22 cellular contexts compared by ENCODE assay signal in the genomic region with DNA sequence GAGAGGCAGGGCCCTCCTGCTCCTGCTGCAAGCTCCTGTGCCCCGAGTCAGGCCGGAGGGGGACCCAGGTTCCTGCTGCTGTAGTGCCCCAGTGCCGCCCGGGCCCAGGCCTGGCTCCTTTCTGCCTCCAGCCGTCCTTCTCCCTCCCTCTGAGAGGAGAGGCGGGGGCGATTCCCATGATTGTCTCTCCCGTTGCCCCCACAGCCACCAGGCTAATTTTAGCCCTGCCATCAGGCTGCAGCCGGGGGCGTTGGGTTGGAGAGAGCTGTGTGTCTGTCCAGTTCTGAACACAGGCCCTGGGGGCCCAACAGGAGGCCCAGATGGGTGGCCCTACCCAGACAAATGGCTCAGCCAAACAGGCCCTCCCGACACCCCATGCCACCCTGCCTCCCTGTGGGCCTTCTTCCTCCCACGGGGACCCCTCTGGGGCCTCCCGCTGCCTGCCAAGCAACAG.
"Had no signal": no experiment of that assay in that cellular context is flagged by ENCODE, and none has a peak within 500 bp of the region (broad histone marks: within the 10 kb centered on the region; RNA-seq: fewer than 3 reads in every experiment).

No MANE protein-coding gene starts in this region.

- H3K9me3 Mint-ChIP-seq: activated CD4-positive, alpha-beta T cell treated with anti-CD3 and anti-CD28 coated beads, Interleukin-2, amount 10 ng/mL, durations not matched to agents 24 days and 14 days; activated naive CD8-positive, alpha-beta T cell treated with anti-CD3 and anti-CD28 coated beads for 36 hours; activated T-cell treated with anti-CD3 and anti-CD28 coated beads, Interleukin-2, amount 50 U/mL, for 72 hours; central memory CD8-positive, alpha-beta T cell; immature natural killer cell; naive B cell; T-helper 2 cell treated with Interferon-gamma antibody and Interleukin-4, amounts not matched to agents 5 μg/mL and 100 μg/mL, for 36 hours had no signal

- H3K27me3 Mint-ChIP-seq: activated CD4-positive, alpha-beta T cell treated with anti-CD3 and anti-CD28 coated beads, Interleukin-2, amount 10 ng/mL, durations not matched to agents 24 days and 14 days; activated naive CD8-positive, alpha-beta T cell treated with anti-CD3 and anti-CD28 coated beads for 36 hours had no signal

- H3K4me3 ChIP-seq: lung, sigmoid colon, thyroid gland had no signal

- H3K27ac ChIP-seq: foreskin keratinocyte, sigmoid colon, thyroid gland had no signal

- H3K27me3 ChIP-seq: sigmoid colon, thyroid gland had no signal

- DNase-seq: activated CD4-positive, alpha-beta T cell treated with anti-CD3 and anti-CD28 coated beads, Interleukin-2, amount 10 ng/mL, durations not matched to agents 24 days and 14 days; activated CD4-positive, CD25-positive, alpha-beta regulatory T cell; activated CD8-positive, alpha-beta memory T cell treated with anti-CD3 and anti-CD28 coated beads, Interleukin-2, amount 50 U/mL, for 48 hours; activated naive CD8-positive, alpha-beta T cell treated with anti-CD3 and anti-CD28 coated beads for 36 hours; activated T-cell treated with anti-CD3 and anti-CD28 coated beads, Interleukin-2, amount 50 U/mL, for 72 hours; amygdala; cortex of kidney; effector CD8-positive, alpha-beta T cell; foreskin keratinocyte; immature natural killer cell; left cardiac atrium; naive B cell; occipital lobe; sigmoid colon; stimulated activated CD4-positive, alpha-beta T cell treated with anti-CD3 and anti-CD28 coated beads, Interleukin-12 subunit alpha, Interleukin-12 subunit beta, amount 100 ng/mL, for 4 hours; stimulated activated CD4-positive, alpha-beta T cell treated with anti-CD3 and anti-CD28 coated beads, Interleukin-2, amount 100 ng/mL, for 24 hours; thyroid gland had no signal

- H3K36me3 ChIP-seq: sigmoid colon, thyroid gland had no signal

- H3K36me3 Mint-ChIP-seq: activated naive CD8-positive, alpha-beta T cell treated with anti-CD3 and anti-CD28 coated beads for 36 hours; brain; immature natural killer cell; naive B cell had no signal

- H3K27ac Mint-ChIP-seq: activated CD4-positive, alpha-beta T cell treated with anti-CD3 and anti-CD28 coated beads, Interleukin-2, amount 10 ng/mL, durations not matched to agents 24 days and 14 days; activated naive CD8-positive, alpha-beta T cell treated with anti-CD3 and anti-CD28 coated beads for 36 hours; activated T-cell treated with anti-CD3 and anti-CD28 coated beads, Interleukin-2, amount 50 U/mL, for 72 hours; immature natural killer cell; naive B cell; progenitor cell of endocrine pancreas; T-helper 2 cell treated with Interferon-gamma antibody and Interleukin-4, amounts not matched to agents 5 μg/mL and 100 μg/mL, for 36 hours had no signal

- H3K4me3 Mint-ChIP-seq: activated CD4-positive, alpha-beta T cell treated with anti-CD3 and anti-CD28 coated beads, Interleukin-2, amount 10 ng/mL, durations not matched to agents 24 days and 14 days; activated naive CD8-positive, alpha-beta T cell treated with anti-CD3 and anti-CD28 coated beads for 36 hours; activated T-cell treated with anti-CD3 and anti-CD28 coated beads, Interleukin-2, amount 50 U/mL, for 72 hours; brain; central memory CD8-positive, alpha-beta T cell; immature natural killer cell; T-helper 2 cell treated with Interferon-gamma antibody and Interleukin-4, amounts not matched to agents 5 μg/mL and 100 μg/mL, for 36 hours had no signal

- H3K4me1 ChIP-seq: foreskin keratinocyte, sigmoid colon had no signal

- H3K4me1 Mint-ChIP-seq: activated CD4-positive, alpha-beta T cell treated with anti-CD3 and anti-CD28 coated beads, Interleukin-2, amount 10 ng/mL, durations not matched to agents 24 days and 14 days; activated naive CD8-positive, alpha-beta T cell treated with anti-CD3 and anti-CD28 coated beads for 36 hours; immature natural killer cell had no signal

- ATAC-seq: activated T-cell treated with anti-CD3 and anti-CD28 coated beads, Interleukin-2, amount 50 U/mL, for 72 hours; foreskin keratinocyte; left cardiac atrium had no signal

- H3K9me3 ChIP-seq: sigmoid colon, thyroid gland had no signal
